Comparison of ENCODE assay signal across 8 cellular contexts in genomic region chr1:27726173-27726793, GRCh38. TPM values are rescaled to one million over a fixed set of nuclear protein-coding genes. Genes with fewer than 3 reads are reported as not detected.
DNase-seq lines count a peak whose midpoint lies in the region; ATAC-seq, FAIRE-seq and TF ChIP-seq lines count a peak whose summit lies in the region.

No MANE protein-coding gene starts in this region.

- H4K20me1 ChIP-seq in DOHH2 (ENCODE audit: control insufficient read depth, insufficient read depth, low read depth, low read length), result no peaks in the 10 kb centered on the region
- H4K20me1 ChIP-seq in keratinocyte (ENCODE audit: control insufficient read depth, extremely low read depth, insufficient read depth, low read length), result no peaks in the 10 kb centered on the region

- H3K9me3 ChIP-seq in DOHH2 (ENCODE audit: control insufficient read depth, insufficient read depth, low read length) (no peaks in the 10 kb centered on the region), keratinocyte (ENCODE audit: control insufficient read depth, low read depth, low read length) (no peaks in the 10 kb centered on the region)

- dilution Hi-C loops in keratinocyte (cut with MboI; ENCODE audit: extremely low pct_ligation_motif_present, low sequenced_read_pairs), result no loop called here

- H3F3A ChIP-seq in DOHH2 (ENCODE audit: control insufficient read depth, insufficient read depth), result no peaks in the 10 kb centered on the region

- peaks cover 5% of the 10 kb centered on the region for H3K36me3 Mint-ChIP-seq in T-helper 2 cell treated with Interferon-gamma antibody and Interleukin-4, amounts not matched to agents 5 μg/mL and 100 μg/mL, for 36 hours (ENCODE audit: low read depth)

- peak overlapping the region; percentile 89 for H3K9ac ChIP-seq in keratinocyte (ENCODE audit: control insufficient read depth, extremely low read depth, insufficient read depth, low read length)

- ATAC-seq in GM21367 (IDR thresholded peaks at IDR 0.05; ENCODE audit: unreplicated experiment), result peak; percentile 20

- no peak for FAIRE-seq in keratinocyte (lab: Jason Lieb, UNC)

- no peaks in the 10 kb centered on the region for H3K27me3 Mint-ChIP-seq in T-helper 2 cell treated with Interferon-gamma antibody and Interleukin-4, amounts not matched to agents 5 μg/mL and 100 μg/mL, for 36 hours (ENCODE audit: low read depth)

- peak overlapping the region; percentile 65 for H3K27ac Mint-ChIP-seq in T-helper 2 cell treated with Interferon-gamma antibody and Interleukin-4, amounts not matched to agents 5 μg/mL and 100 μg/mL, for 36 hours

- H3K4me3 ChIP-seq in DOHH2 (ENCODE audit: low read length) (peak overlapping the region; percentile 81), keratinocyte (ENCODE audit: control insufficient read depth in 2 of 3, extremely low read depth in 1 of 3, insufficient read depth in 2 of 3, low read depth in 1 of 3, low read length in 3 of 3) (peak overlapping the region; percentile 70 to 91 (median 88))

- no peaks in the 10 kb centered on the region for H3K9me2 ChIP-seq in DOHH2 (replicated peaks; ENCODE audit: control insufficient read depth, low read length)

- no peaks in the 10 kb centered on the region for H3K27me3 ChIP-seq in DOHH2 (ENCODE audit: control insufficient read depth, low read length)
- H3K27me3 ChIP-seq in keratinocyte (ENCODE audit: control insufficient read depth, extremely low read depth, insufficient read depth, low read length), result no peaks in the 10 kb centered on the region

- peaks cover 2% of the 10 kb centered on the region for H3K9me1 ChIP-seq in keratinocyte (ENCODE audit: control insufficient read depth, extremely low read depth, insufficient read depth, low read length)

- no peaks in the 10 kb centered on the region for H3K9me3 Mint-ChIP-seq in T-helper 2 cell treated with Interferon-gamma antibody and Interleukin-4, amounts not matched to agents 5 μg/mL and 100 μg/mL, for 36 hours

- H3K4me1 ChIP-seq in DOHH2 (ENCODE audit: control insufficient read depth, low read length) (peaks cover 17% of the 10 kb centered on the region), keratinocyte (ENCODE audit: control insufficient read depth, extremely low read depth, insufficient read depth, low read length) (peaks cover 15% of the 10 kb centered on the region)

- DNase-seq in HS-5 (ENCODE audit: low read depth), result peak; percentile 6
- peak; percentile 45 for DNase-seq in T-helper 2 cell treated with Interferon-gamma antibody and Interleukin-4, amounts not matched to agents 5 μg/mL and 100 μg/mL, for 36 hours (ENCODE audit: low spot score)
- peak; percentile 35 for DNase-seq in cerebellar cortex (ENCODE audit: low spot score)
- DNase-seq in keratinocyte (ENCODE audit: low read depth, low spot score), result no peak
- DNase-seq in stimulated activated CD4-positive, alpha-beta T cell treated with anti-CD3 and anti-CD28 coated beads, Interleukin-1b, Interleukin-23, amount 100 ng/mL, for 24 hours (ENCODE audit: low read depth in 4 of 4, low spot score in 1 of 4), result peak in 3 of 4 experiments; percentile 11 to 22 (median 21)
- DNase-seq in NCI-H1694 treated with DMSO at 0.1 percent for 48 hours (lab: John Stamatoyannopoulos, UW), result no peak

- H3K4me1 Mint-ChIP-seq in T-helper 2 cell treated with Interferon-gamma antibody and Interleukin-4, amounts not matched to agents 5 μg/mL and 100 μg/mL, for 36 hours (ENCODE audit: low read depth), result peaks cover 13% of the 10 kb centered on the region

- H3K36me3 ChIP-seq in DOHH2 (ENCODE audit: control insufficient read depth, low read length) (peaks cover 23% of the 10 kb centered on the region), keratinocyte (ENCODE audit: control insufficient read depth in 2 of 2, extremely low read depth in 1 of 2, insufficient read depth in 2 of 2, low read length in 2 of 2) (peaks cover 0 to 2% of the 10 kb centered on the region in 2 experiments)

- peak overlapping the region; percentile 20; the same call in 1 of the 2 replicates for H3K27ac ChIP-seq in DOHH2 (ENCODE audit: low read depth, low read length)
- H3K27ac ChIP-seq in keratinocyte (ENCODE audit: control insufficient read depth, insufficient read depth, low read length), result peak overlapping the region; percentile 81

- peak overlapping the region; percentile 82 for H3K4me3 Mint-ChIP-seq in T-helper 2 cell treated with Interferon-gamma antibody and Interleukin-4, amounts not matched to agents 5 μg/mL and 100 μg/mL, for 36 hours

- H2AFZ ChIP-seq in keratinocyte (ENCODE audit: control insufficient read depth, low read length), result peak overlapping the region; percentile 73

- TF ChIP-seq CTCF in DOHH2 (IDR thresholded peaks at IDR 0.05; ENCODE audit: low read depth, low read length, poor library complexity, severe bottlenecking) (no peak), keratinocyte (optimal IDR thresholded peaks at IDR 0.05 in 1 of 3, IDR thresholded peaks at IDR 0.05 in 1 of 3, conservative IDR thresholded peaks at IDR 0.05 in 1 of 3; ENCODE audit: extremely low read depth in 1 of 3, insufficient read depth in 2 of 3, low read length in 3 of 3) (no peak)

- H3K4me2 ChIP-seq in DOHH2 (ENCODE audit: low read length) (peak overlapping the region; percentile 71), keratinocyte (ENCODE audit: control insufficient read depth, extremely low read depth, insufficient read depth, low read depth, low read length) (peak overlapping the region; percentile 98)

- peaks cover 14% of the 10 kb centered on the region for H3K79me2 ChIP-seq in DOHH2 (ENCODE audit: control insufficient read depth, low read length)
- peaks cover 6% of the 10 kb centered on the region for H3K79me2 ChIP-seq in keratinocyte (ENCODE audit: control insufficient read depth, insufficient read depth, low read length)

RNA-seq across cellular contexts. Expression of gene FAM76A, which starts 0.5 kb away (rescaled TPM):
- 7.1 to 13.5 TPM (median 12.0 TPM) in 3 replicates for polyA plus RNA-seq in keratinocyte
- polyA plus RNA-seq in keratinocyte (2011; ENCODE audit: low read depth), result 10.9 TPM
- polyA plus RNA-seq in keratinocyte (2011; cell fraction: cytosol; rRNA removed), result 6.5 and 7.4 TPM in 2 replicates
- polyA plus RNA-seq in keratinocyte (2011; cell fraction: nucleus; rRNA removed), result 13.1 and 14.0 TPM in 2 replicates
- 6.9 and 8.1 TPM in 2 replicates for polyA plus RNA-seq in keratinocyte (2012; ENCODE audit: low replicate concordance)
- polyA minus RNA-seq in keratinocyte, result 2.9 to 14.7 TPM (median 9.7 TPM) in 3 replicates
- polyA minus RNA-seq in keratinocyte (2011; cell fraction: cytosol; rRNA and poly(A)+ RNA removed), result 6.1 TPM
- 4.1 and 13.0 TPM in 2 replicates for polyA minus RNA-seq in keratinocyte (2011; cell fraction: nucleus; rRNA and poly(A)+ RNA removed)

RNA-seq across cellular contexts. Expression of gene STX12, which starts 46.7 kb away (rescaled TPM):
- polyA plus RNA-seq in keratinocyte, result 23.4 to 29.9 TPM (median 23.4 TPM) in 3 replicates
- 285 TPM for polyA plus RNA-seq in keratinocyte (2011; ENCODE audit: low read depth)
- 21.5 and 36.5 TPM in 2 replicates for polyA plus RNA-seq in keratinocyte (2011; cell fraction: cytosol; rRNA removed)
- polyA plus RNA-seq in keratinocyte (2011; cell fraction: nucleus; rRNA removed), result 46.8 and 61.1 TPM in 2 replicates
- polyA plus RNA-seq in keratinocyte (2012; ENCODE audit: low replicate concordance), result 19.0 and 38.4 TPM in 2 replicates
- polyA minus RNA-seq in keratinocyte, result 13.6 to 24.6 TPM (median 18.8 TPM) in 3 replicates
- polyA minus RNA-seq in keratinocyte (2011; cell fraction: cytosol; rRNA and poly(A)+ RNA removed), result 22.8 TPM
- polyA minus RNA-seq in keratinocyte (2011; cell fraction: nucleus; rRNA and poly(A)+ RNA removed), result 18.5 and 39.2 TPM in 2 replicates

RNA-seq across cellular contexts. Expression of gene IFI6, which starts 54.3 kb away (rescaled TPM):
- polyA plus RNA-seq in keratinocyte, result 408 to 1,278 TPM (median 618 TPM) in 3 replicates
- polyA plus RNA-seq in keratinocyte (2011; ENCODE audit: low read depth), result 24.6 TPM
- polyA plus RNA-seq in keratinocyte (2011; cell fraction: cytosol; rRNA removed), result 305 and 602 TPM in 2 replicates
- polyA plus RNA-seq in keratinocyte (2011; cell fraction: nucleus; rRNA removed), result 580 and 676 TPM in 2 replicates
- polyA plus RNA-seq in keratinocyte (2012; ENCODE audit: low replicate concordance), result 51.1 and 1,172 TPM in 2 replicates
- polyA minus RNA-seq in keratinocyte, result 109 to 241 TPM (median 185 TPM) in 3 replicates
- polyA minus RNA-seq in keratinocyte (2011; cell fraction: cytosol; rRNA and poly(A)+ RNA removed), result 581 TPM
- polyA minus RNA-seq in keratinocyte (2011; cell fraction: nucleus; rRNA and poly(A)+ RNA removed), result 248 and 253 TPM in 2 replicates

Comparison
In these comparisons a context has a peak if more than half of its experiments do, and no peak if none do; other contexts are left out.
1. DNase-seq: peak in HS-5 (single experiment), T-helper 2 cell treated with Interferon-gamma antibody and Interleukin-4, amounts not matched to agents 5 μg/mL and 100 μg/mL, for 36 hours (single experiment), cerebellar cortex (single experiment) and stimulated activated CD4-positive, alpha-beta T cell treated with anti-CD3 and anti-CD28 coated beads, Interleukin-1b, Interleukin-23, amount 100 ng/mL, for 24 hours (3 of 4); none in keratinocyte (single experiment) and NCI-H1694 treated with DMSO at 0.1 percent for 48 hours (single experiment).